Comparison of ENCODE assay signal across 8 cellular contexts in genomic region chr2:85413592-85414421, GRCh38. TPM values are rescaled to one million over a fixed set of nuclear protein-coding genes. Genes with fewer than 3 reads are reported as not detected.
DNase-seq lines count a peak whose midpoint lies in the region; ATAC-seq, FAIRE-seq and TF ChIP-seq lines count a peak whose summit lies in the region.

No MANE protein-coding gene starts in this region.

- TF ChIP-seq POLR2A in K562 (conservative IDR thresholded peaks at IDR 0.05): peak; percentile 62

- no peaks in the 10 kb centered on the region for H4K20me1 ChIP-seq in K562 (replicated peaks; ENCODE audit: control insufficient read depth, insufficient read depth, low read length)

- H3K9me1 ChIP-seq in K562 (ENCODE audit: control insufficient read depth, insufficient read depth, low read length): peaks cover 3% of the 10 kb centered on the region

- no peak for DNase-seq in AG09309 (ENCODE audit: low read depth)
- peak; percentile 66 for DNase-seq in LoVo (ENCODE audit: low spot score)
- peak; percentile 77 to 90 (median 86) for DNase-seq in K562 (ENCODE audit: extremely low read depth in 1 of 4, low spot score in 3 of 4)
- peak; percentile 18 for DNase-seq in kidney glomerular epithelial cell (lab: John Stamatoyannopoulos, UW)
- DNase-seq in stimulated activated CD8-positive, alpha-beta memory T cell treated with anti-CD3 and anti-CD28 coated beads, Interleukin-4, amount 100 ng/mL, for 48 hours: peak; percentile 72
- no peak for DNase-seq in NOMO-1 treated with DMSO at 0.1 percent for 48 hours (lab: John Stamatoyannopoulos, UW; ENCODE audit: unreplicated experiment)
- no peak for DNase-seq in HUDEP-2 (lab: John Stamatoyannopoulos, UW; ENCODE audit: unreplicated experiment in 76 of 76)

- WGBS in K562 (ENCODE audit: insufficient coverage, low coverage, missing lambda C conversion rate): 9% methylated on average over 32 of the region's 44 CpGs

- peak overlapping the region; percentile 68 for H3K27ac ChIP-seq in K562 (ENCODE audit: extremely low read depth, low read depth, low read length)

- H3K9ac ChIP-seq in K562 (ENCODE audit: insufficient read depth in 1 of 2, low read depth in 2 of 2, low read length in 2 of 2): peak overlapping the region; percentile 68 to 84; a peak in 3 of 4 replicates

- no peaks in the 10 kb centered on the region for H3K27me3 ChIP-seq in K562 (ENCODE audit: control insufficient read depth in 2 of 2, insufficient read depth in 2 of 2, low read length in 2 of 2)

- TF ChIP-seq RAD21 in K562 (CRISPR knock-in tag; conservative IDR thresholded peaks at IDR 0.05 in 1 of 2, IDR thresholded peaks at IDR 0.05 in 1 of 2): no peak

- POLR2A ChIA-PET in K562 (lab: Yijun Ruan, JAX): interaction anchor here (0.6 to 63.9 kb wide), 13 partner anchors 7 to 198 kb away, joined by 3 to 1576 read pairs (median 3); partner anchors contain the start of genes C2orf68, GGCX and MAT2A

- H3K4me2 ChIP-seq in K562 (ENCODE audit: insufficient read depth, low read length): peak overlapping the region; percentile 79

- CTCF ChIA-PET in K562 (lab: Yijun Ruan, JAX; ENCODE audit: low intra/inter-chr PET ratio): no interaction called here

- H3K79me2 ChIP-seq in K562 (ENCODE audit: control insufficient read depth, insufficient read depth, low read length): peaks cover 3% of the 10 kb centered on the region; the same call in 2 of the 3 replicates

- H3K36me3 ChIP-seq in K562 (ENCODE audit: control insufficient read depth, insufficient read depth, low read length): no peaks in the 10 kb centered on the region

- intact Hi-C loops in K562 (cut with micrococcal nuclease): loop anchor here (10.0 kb wide), 1 partner anchor 691 kb away; the partner anchor contains the start of genes POLR1A and PTCD3

- no peak for TF ChIP-seq EP300 in K562 (IDR thresholded peaks at IDR 0.05; ENCODE audit: low read length)

- H3K4me1 ChIP-seq in K562 (replicated peaks in 1 of 2; ENCODE audit: control insufficient read depth in 2 of 2, insufficient read depth in 2 of 2, low read length in 2 of 2): peaks cover 56 to 67% of the 10 kb centered on the region in 2 experiments

- TF ChIP-seq CTCF in AG09309 (IDR thresholded peaks at IDR 0.05; ENCODE audit: control insufficient read depth, insufficient read depth, low read depth, low read length, missing control alignments): no peak
- TF ChIP-seq CTCF in K562 (IDR thresholded peaks at IDR 0.05 in 2 of 3, conservative IDR thresholded peaks at IDR 0.05 in 1 of 3; ENCODE audit: insufficient read depth in 2 of 3, low read depth in 1 of 3, low read length in 3 of 3): 0 out of 6 replicates have a peak, but pooled peaks of 1 of the 3 experiments have one; percentile 2

- no peaks in the 10 kb centered on the region for H3K9me3 ChIP-seq in K562 (replicated peaks; ENCODE audit: control insufficient read depth, insufficient read depth, low read depth, low read length)

- H3K4me3 ChIP-seq in AG09309 (ENCODE audit: control insufficient read depth, low read depth, low read length) (peak overlapping the region; percentile 66), K562 (peak overlapping the region; percentile 36)

- BruUV-seq in K562 (replicated peaks; lab: Mats Ljungman, UMichigan): no TSS peak

- FAIRE-seq in K562 (lab: Jason Lieb, UNC): no peak

- in situ Hi-C loops in K562 (cut with MboI): no loop called here

- ATAC-seq in K562 (peak; percentile 69), GM21737 (IDR thresholded peaks at IDR 0.05; ENCODE audit: unreplicated experiment) (no peak)

- H2AFZ ChIP-seq in K562 (ENCODE audit: low read depth, low read length): peak overlapping the region; percentile 93

TF ChIP-seq in K562, 482 proteins besides CTCF, POLR2A, EP300 and RAD21 (continues in another document):
- no peak for TF ChIP-seq RBM34 (IDR thresholded peaks at IDR 0.05; ENCODE audit: borderline replicate concordance, insufficient read depth, low read length)
- TF ChIP-seq LEF1 (IDR thresholded peaks at IDR 0.05): no peak; the same call in 1 of the 2 replicates

RNA-seq across cellular contexts. Expression of gene CAPG, which starts 3.6 kb away (rescaled TPM):
- 12.5 and 27.5 TPM in 2 replicates for total RNA-seq in K562 (2011; cell fraction: chromatin; rRNA removed; ENCODE audit: low replicate concordance)
- 22.3 and 22.9 TPM in 2 replicates for total RNA-seq in K562 (2011; cell fraction: nucleolus; rRNA removed)
- 12.0 and 16.9 TPM in 2 replicates for total RNA-seq in K562 (2011; cell fraction: nucleoplasm; rRNA removed)
- 59.5 and 80.5 TPM in 2 replicates for total RNA-seq in K562 (2014; rRNA removed)
- 18.9 and 25.3 TPM in 2 replicates for total RNA-seq in K562 (2014; rRNA removed; fragmentation: Illumina TruSeq; extraction: Trizol)
- 82.9 and 85.5 TPM in 2 replicates for total RNA-seq in K562 (2015; rRNA removed; fragmentation: Illumina TruSeq; extraction: Trizol)
- total RNA-seq in K562 (2021): 56.0 and 59.5 TPM in 2 replicates
- polyA plus RNA-seq in K562 (2011; rRNA removed): 64.7 and 70.7 TPM in 2 replicates
- polyA plus RNA-seq in K562 (2011; cell fraction: cytosol; rRNA removed): 65.8 and 109 TPM in 2 replicates
- 41.7 and 43.1 TPM in 2 replicates for polyA plus RNA-seq in K562 (2011; cell fraction: nucleus; rRNA removed)
- polyA plus RNA-seq in K562 (2012): 96.2 and 154 TPM in 2 replicates
- 39.4 and 48.0 TPM in 2 replicates for polyA plus RNA-seq in K562 (2014; fragmentation: Illumina TruSeq; extraction: Trizol)
- polyA plus RNA-seq in K562 (2014; fragmentation: Nextera tagmentation; extraction: Ambion mirVana): 10 to 100 TPM; 10.6 to 21.7 TPM
- 83.4 and 90.4 TPM in 2 replicates for polyA plus RNA-seq in K562 (2014; rRNA removed)
- 14.5 and 26.8 TPM in 2 replicates for polyA minus RNA-seq in K562 (2011; rRNA and poly(A)+ RNA removed)
- polyA minus RNA-seq in K562 (2011; cell fraction: cytosol; rRNA and poly(A)+ RNA removed): 16.9 and 25.1 TPM in 2 replicates
- polyA minus RNA-seq in K562 (2011; cell fraction: nucleus; rRNA and poly(A)+ RNA removed): 11.3 and 15.8 TPM in 2 replicates

RNA-seq across cellular contexts. Expression of gene SH2D6, which starts 4.7 kb away (rescaled TPM):
- 0.32 and 1.1 TPM in 2 replicates for total RNA-seq in K562 (2011; cell fraction: chromatin; rRNA removed; ENCODE audit: low replicate concordance)
- total RNA-seq in K562 (2011; cell fraction: nucleolus; rRNA removed): 1.7 and 1.8 TPM in 2 replicates
- total RNA-seq in K562 (2011; cell fraction: nucleoplasm; rRNA removed): 0.73 TPM in 1 of 2 replicates, not detected in the other
- 0.20 TPM in 1 of 2 replicates, not detected in the other for total RNA-seq in K562 (2014; rRNA removed)
- total RNA-seq in K562 (2014; rRNA removed; fragmentation: Illumina TruSeq; extraction: Trizol): 0.76 TPM in 1 of 2 replicates, not detected in the other
- 0.14 TPM in 1 of 2 replicates, not detected in the other for total RNA-seq in K562 (2015; rRNA removed; fragmentation: Illumina TruSeq; extraction: Trizol)
- total RNA-seq in K562 (2021): 0.33 and 0.36 TPM in 2 replicates
- 0.34 and 0.46 TPM in 2 replicates for polyA plus RNA-seq in K562 (2011; rRNA removed)
- 0.76 TPM in 1 of 2 replicates, not detected in the other for polyA plus RNA-seq in K562 (2011; cell fraction: cytosol; rRNA removed)
- 1.1 TPM in 2 replicates for polyA plus RNA-seq in K562 (2011; cell fraction: nucleus; rRNA removed)
- polyA plus RNA-seq in K562 (2012): 0.55 and 1.0 TPM in 2 replicates
- not detected in 2 replicates for polyA plus RNA-seq in K562 (2014; fragmentation: Illumina TruSeq; extraction: Trizol)
- under 1 TPM; 0.07 to 0.21 TPM for polyA plus RNA-seq in K562 (2014; fragmentation: Nextera tagmentation; extraction: Ambion mirVana)
- polyA plus RNA-seq in K562 (2014; rRNA removed): 0.41 and 1.2 TPM in 2 replicates
- 0.53 TPM in 1 of 2 replicates, not detected in the other for polyA minus RNA-seq in K562 (2011; rRNA and poly(A)+ RNA removed)
- polyA minus RNA-seq in K562 (2011; cell fraction: cytosol; rRNA and poly(A)+ RNA removed): not detected in 2 replicates
- 0.33 and 1.1 TPM in 2 replicates for polyA minus RNA-seq in K562 (2011; cell fraction: nucleus; rRNA and poly(A)+ RNA removed)

RNA-seq across cellular contexts. Expression of gene ELMOD3, which starts 59.2 kb away (rescaled TPM):
- total RNA-seq in K562 (2011; cell fraction: chromatin; rRNA removed; ENCODE audit: low replicate concordance): 51.6 and 62.7 TPM in 2 replicates
- total RNA-seq in K562 (2011; cell fraction: nucleolus; rRNA removed): 34.3 and 36.0 TPM in 2 replicates
- total RNA-seq in K562 (2011; cell fraction: nucleoplasm; rRNA removed): 37.3 and 43.5 TPM in 2 replicates
- total RNA-seq in K562 (2014; rRNA removed) (6.2 and 9.8 TPM in 2 replicates), K562 (2014; rRNA removed; fragmentation: Illumina TruSeq; extraction: Trizol) (10.5 and 11.6 TPM in 2 replicates), K562 (2015; rRNA removed; fragmentation: Illumina TruSeq; extraction: Trizol) (12.4 and 14.5 TPM in 2 replicates), K562 (2021) (7.8 and 9.2 TPM in 2 replicates)
- polyA plus RNA-seq in K562 (2011; rRNA removed) (14.5 and 18.7 TPM in 2 replicates), K562 (2014; fragmentation: Illumina TruSeq; extraction: Trizol) (11.1 and 14.3 TPM in 2 replicates), K562 (2014; fragmentation: Nextera tagmentation; extraction: Ambion mirVana) (1 to 10 TPM; 2.7 to 6.4 TPM), K562 (2014; rRNA removed) (14.5 and 14.6 TPM in 2 replicates)
- 11.4 and 12.2 TPM in 2 replicates for polyA plus RNA-seq in K562 (2011; cell fraction: cytosol; rRNA removed)
- 29.7 and 49.5 TPM in 2 replicates for polyA plus RNA-seq in K562 (2011; cell fraction: nucleus; rRNA removed)
- 8.8 and 16.0 TPM in 2 replicates for polyA plus RNA-seq in K562 (2012)
- polyA minus RNA-seq in K562 (2011; rRNA and poly(A)+ RNA removed): 11.0 and 17.1 TPM in 2 replicates
- 2.5 and 4.8 TPM in 2 replicates for polyA minus RNA-seq in K562 (2011; cell fraction: cytosol; rRNA and poly(A)+ RNA removed)
- 11.9 and 12.7 TPM in 2 replicates for polyA minus RNA-seq in K562 (2011; cell fraction: nucleus; rRNA and poly(A)+ RNA removed)

RNA-seq across cellular contexts. Expression of gene RETSAT, which starts 59.5 kb away (rescaled TPM):
- 45.6 and 82.8 TPM in 2 replicates for total RNA-seq in K562 (2011; cell fraction: chromatin; rRNA removed; ENCODE audit: low replicate concordance)
- 68.5 and 68.6 TPM in 2 replicates for total RNA-seq in K562 (2011; cell fraction: nucleolus; rRNA removed)
- 61.2 and 66.1 TPM in 2 replicates for total RNA-seq in K562 (2011; cell fraction: nucleoplasm; rRNA removed)
- total RNA-seq in K562 (2014; rRNA removed) (12.3 and 15.6 TPM in 2 replicates), K562 (2014; rRNA removed; fragmentation: Illumina TruSeq; extraction: Trizol) (13.2 and 14.4 TPM in 2 replicates), K562 (2015; rRNA removed; fragmentation: Illumina TruSeq; extraction: Trizol) (17.9 and 20.0 TPM in 2 replicates), K562 (2021) (19.5 and 20.1 TPM in 2 replicates)
- polyA plus RNA-seq in K562 (2011; rRNA removed) (16.8 and 18.3 TPM in 2 replicates), K562 (2014; fragmentation: Illumina TruSeq; extraction: Trizol) (18.7 and 21.6 TPM in 2 replicates), K562 (2014; fragmentation: Nextera tagmentation; extraction: Ambion mirVana) (1 to 10 TPM; 1.9 to 5.6 TPM), K562 (2014; rRNA removed) (13.8 and 16.5 TPM in 2 replicates)
- 16.5 and 17.9 TPM in 2 replicates for polyA plus RNA-seq in K562 (2011; cell fraction: cytosol; rRNA removed)
- polyA plus RNA-seq in K562 (2011; cell fraction: nucleus; rRNA removed): 58.2 and 61.1 TPM in 2 replicates
- polyA plus RNA-seq in K562 (2012): 18.6 and 29.4 TPM in 2 replicates
- 17.0 and 18.0 TPM in 2 replicates for polyA minus RNA-seq in K562 (2011; rRNA and poly(A)+ RNA removed)
- 13.9 and 14.6 TPM in 2 replicates for polyA minus RNA-seq in K562 (2011; cell fraction: cytosol; rRNA and poly(A)+ RNA removed)
- polyA minus RNA-seq in K562 (2011; cell fraction: nucleus; rRNA and poly(A)+ RNA removed): 17.0 and 26.4 TPM in 2 replicates

Comparison
In these comparisons a context has a peak if more than half of its experiments do, and no peak if none do; other contexts are left out.
1. DNase-seq: peak in LoVo (single experiment), K562 (4 of 4), kidney glomerular epithelial cell (single experiment) and stimulated activated CD8-positive, alpha-beta memory T cell treated with anti-CD3 and anti-CD28 coated beads, Interleukin-4, amount 100 ng/mL, for 48 hours (single experiment); none in AG09309 (single experiment), NOMO-1 treated with DMSO at 0.1 percent for 48 hours (single experiment) and HUDEP-2 (0 of 76).